8 cellular contexts compared by ENCODE assay signal in the genomic region with DNA sequence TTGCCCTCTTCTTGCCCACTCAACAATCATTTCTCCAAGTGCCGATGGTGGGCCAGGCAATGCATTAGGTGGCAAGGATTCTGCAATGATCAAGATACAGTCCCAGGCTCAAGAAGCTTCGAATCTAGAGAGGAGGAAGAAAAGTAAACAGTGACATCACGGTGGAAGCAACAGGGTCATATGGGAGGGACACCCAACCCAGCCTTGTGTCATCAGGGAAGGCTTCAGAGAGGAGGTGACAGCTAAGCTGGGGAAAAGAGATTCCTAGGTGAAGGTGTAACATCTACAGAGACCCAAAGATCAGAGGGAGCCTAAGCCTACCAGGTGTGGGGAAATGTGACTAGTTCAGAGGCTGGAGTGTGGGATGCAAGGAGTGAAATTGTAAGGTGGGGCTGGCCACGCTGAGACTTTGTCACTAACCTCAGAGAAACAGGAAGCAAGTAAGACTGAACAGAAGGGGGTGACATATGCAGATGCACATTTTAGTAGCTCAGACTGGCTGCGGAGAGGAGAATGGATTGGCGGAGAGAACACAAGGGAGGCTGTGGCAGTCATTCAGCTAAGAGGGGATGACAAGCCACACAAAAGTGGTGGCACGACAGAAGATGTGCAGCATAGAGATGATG.
DNase-seq lines count a peak whose midpoint lies in the region; ATAC-seq lines count a peak whose summit lies in the region.

No MANE protein-coding gene starts in this region.

- H3K27ac Mint-ChIP-seq in immature natural killer cell: peak overlapping the region; percentile 94 to 99 (median 96)

- 77 to 81% methylated on average over 7 of the region's 7 CpGs for WGBS in aorta, 2 donors

- H3K27me3 Mint-ChIP-seq in immature natural killer cell (ENCODE audit: low read depth in 3 of 3): peaks cover 4 to 7% (median 5%) of the 10 kb centered on the region in 3 donors

- ATAC-seq in GM18867 (IDR thresholded peaks at IDR 0.05; ENCODE audit: unreplicated experiment): peak; percentile 73
- peak; percentile 66 for ATAC-seq in HG02973 (IDR thresholded peaks at IDR 0.05; ENCODE audit: unreplicated experiment)
- ATAC-seq in activated CD4-positive, CD25-positive, alpha-beta regulatory T cell treated with anti-CD3 and anti-CD28 coated beads, Interleukin-2, amount 50 U/mL, for 24 hours: peak; percentile 82 to 87
- ATAC-seq in aorta (ENCODE audit: low FRiP score): peak; percentile 30

- H3K27me3 ChIP-seq in aorta (ENCODE audit: control insufficient read depth in 1 of 2, insufficient read depth in 2 of 2, low read length in 1 of 2): no peaks in the 10 kb centered on the region

- peaks cover 93 to 100% of the 10 kb centered on the region in 2 donors for H3K4me1 Mint-ChIP-seq in immature natural killer cell

- peak overlapping the region; percentile 82 to 89 for H3K27ac ChIP-seq in aorta (ENCODE audit: low read depth in 1 of 2, low read length in 2 of 2)

- intact Hi-C loops in aorta (cut with DNase I): no loop called here

- H3K9me3 ChIP-seq in aorta (ENCODE audit: control insufficient read depth, low read length): no peaks in the 10 kb centered on the region

- DNase-seq in immature natural killer cell (peak; percentile 78 to 84 (median 81)), aorta (no peak), hippocampal formation (lab: John Stamatoyannopoulos, UW) (no peak), HuH-7 (ENCODE audit: low spot score) (no peak), NCI-H526 treated with DMSO at 0.1 percent for 48 hours (lab: John Stamatoyannopoulos, UW) (no peak)

- peaks cover 11 to 17% (median 11%) of the 10 kb centered on the region in 3 donors for H3K36me3 Mint-ChIP-seq in immature natural killer cell

- H3K9me3 Mint-ChIP-seq in immature natural killer cell: no peaks in the 10 kb centered on the region

- H3K4me3 Mint-ChIP-seq in immature natural killer cell: peak overlapping the region; percentile 67 to 84 (median 80)

- no peaks in the 10 kb centered on the region for H3K36me3 ChIP-seq in aorta (ENCODE audit: control insufficient read depth in 1 of 2, insufficient read depth in 2 of 2, low read length in 1 of 2)

- no peak overlapping the region for H3K4me3 ChIP-seq in aorta (ENCODE audit: low read length in 2 of 2)

- peaks cover 7 to 13% of the 10 kb centered on the region in 2 donors for H3K4me1 ChIP-seq in aorta (ENCODE audit: control insufficient read depth in 1 of 2, insufficient read depth in 2 of 2, low read length in 2 of 2)

Comparison
In these comparisons a context has a peak if more than half of its experiments do, and no peak if none do; other contexts are left out.
1. ATAC-seq: peak in every context shown above with its lines; median percentile 84 in activated CD4-positive, CD25-positive, alpha-beta regulatory T cell treated with anti-CD3 and anti-CD28 coated beads, Interleukin-2, amount 50 U/mL, for 24 hours; 73 in GM18867; 66 in HG02973; 30 in aorta.
2. DNase-seq: peak in immature natural killer cell (3 of 3); none in aorta (0 of 2), hippocampal formation (0 of 2), HuH-7 (single experiment) and NCI-H526 treated with DMSO at 0.1 percent for 48 hours (single experiment).